Comparison of ENCODE assay signal across 16 cellular contexts in genomic region chr12:50725011-50725899, GRCh38. TPM values are rescaled to one million over a fixed set of nuclear protein-coding genes. Genes with fewer than 3 reads are reported as not detected.
DNase-seq lines count a peak whose midpoint lies in the region; ATAC-seq and TF ChIP-seq lines count a peak whose summit lies in the region.
"Had no signal": no experiment of that assay in that cellular context is flagged by ENCODE, and none has a peak within 500 bp of the region (broad histone marks: within the 10 kb centered on the region; RNA-seq: fewer than 3 reads in every experiment).

No MANE protein-coding gene starts in this region.

- no peak overlapping the region for H3K27ac ChIP-seq in right atrium auricular region

- POLR2A ChIA-PET in T-cell (lab: Charles Lee), result no interaction called here

- H3K4me1 ChIP-seq in right atrium auricular region, result peaks cover 0 to 10% of the 10 kb centered on the region in 2 donors

- DNase-seq in left ventricle myocardium superior (no peak), right atrium auricular region (ENCODE audit: low spot score) (no peak), amniotic epithelial cell (ENCODE audit: low read depth) (peak; percentile 33), fibroblast of villous mesenchyme (ENCODE audit: low read depth) (peak; percentile 33), T-cell (no peak), left colon (no peak)
- DNase-seq: activated CD4-positive, alpha-beta T cell treated with anti-CD3 and anti-CD28 coated beads for 48 hours; heart right ventricle; Kasumi-1; SHP77; T-helper 9 cell had no signal

- no peaks in the 10 kb centered on the region for H3K27me3 Mint-ChIP-seq in T-cell
- H3K27me3 Mint-ChIP-seq: activated naive CD8-positive, alpha-beta T cell; central memory CD8-positive, alpha-beta T cell; progenitor cell of endocrine pancreas had no signal

- no peak overlapping the region for H3K27ac Mint-ChIP-seq in T-cell
- H3K27ac Mint-ChIP-seq: activated naive CD8-positive, alpha-beta T cell; progenitor cell of endocrine pancreas had no signal

- peaks cover 72% of the 10 kb centered on the region for H3K36me3 ChIP-seq in right atrium auricular region

- peaks cover 70% of the 10 kb centered on the region for H3K36me3 Mint-ChIP-seq in T-cell

- no peaks in the 10 kb centered on the region for H3K9me3 Mint-ChIP-seq in T-cell
- H3K9me3 Mint-ChIP-seq: central memory CD8-positive, alpha-beta T cell had no signal

- no peak overlapping the region for H3K4me3 Mint-ChIP-seq in T-cell
- H3K4me3 Mint-ChIP-seq: activated naive CD8-positive, alpha-beta T cell; central memory CD8-positive, alpha-beta T cell had no signal

- H3K9me3 ChIP-seq in right atrium auricular region, result no peaks in the 10 kb centered on the region
- H3K9me3 ChIP-seq: heart right ventricle had no signal

- ATAC-seq in left ventricle myocardium superior (peak; percentile 47), T-cell (replicated peaks in 1 of 4) (no peak), left colon (no peak), GM18870 (IDR thresholded peaks at IDR 0.05; ENCODE audit: unreplicated experiment) (no peak), HG03095 (IDR thresholded peaks at IDR 0.05; ENCODE audit: unreplicated experiment) (no peak)

- no peaks in the 10 kb centered on the region for H3K27me3 ChIP-seq in right atrium auricular region
- H3K27me3 ChIP-seq: heart right ventricle had no signal

- TF ChIP-seq CTCF in right atrium auricular region (IDR thresholded peaks at IDR 0.05), result no peak
- no peak for TF ChIP-seq CTCF in fibroblast of villous mesenchyme (IDR thresholded peaks at IDR 0.05; ENCODE audit: insufficient read depth, low read depth, low read length)

- no peaks in the 10 kb centered on the region for H3K4me1 Mint-ChIP-seq in T-cell
- H3K4me1 Mint-ChIP-seq: central memory CD8-positive, alpha-beta T cell had no signal

- CTCF ChIA-PET in T-cell (lab: Charles Lee), result no interaction called here

- intact Hi-C loops in left ventricle myocardium superior (cut with micrococcal nuclease), result no loop called here
- intact Hi-C loops in left colon (cut with DNase I, micrococcal nuclease), result no loop called here

- H3K4me3 ChIP-seq in right atrium auricular region (no peak overlapping the region), fibroblast of villous mesenchyme (ENCODE audit: low read depth, low read length) (no peak overlapping the region)
- H3K4me3 ChIP-seq: heart right ventricle had no signal

RNA-seq across cellular contexts. Expression of gene ATF1, which starts 38.6 kb away (rescaled TPM):
- total RNA-seq in left ventricle myocardium superior, result 25.9 TPM
- total RNA-seq in right atrium auricular region, result 10 to 100 TPM; 10.0 to 17.5 TPM
- 27.2 and 33.8 TPM in 2 replicates for total RNA-seq in fibroblast of villous mesenchyme
- 10 to 100 TPM; 33.2 to 42.8 (median 35.5) TPM for total RNA-seq in T-cell
- 10 to 100 TPM; 35.8 to 36.4 TPM for total RNA-seq in left colon

Comparison
In these comparisons a context has a peak if more than half of its experiments do, and no peak if none do; other contexts are left out.
1. DNase-seq: peak in amniotic epithelial cell (single experiment) and fibroblast of villous mesenchyme (single experiment); none in left ventricle myocardium superior (single experiment), right atrium auricular region (single experiment), T-cell (0 of 34) and left colon (0 of 2).